Comparison of ENCODE assay signal across 8 cellular contexts in the genomic region with DNA sequence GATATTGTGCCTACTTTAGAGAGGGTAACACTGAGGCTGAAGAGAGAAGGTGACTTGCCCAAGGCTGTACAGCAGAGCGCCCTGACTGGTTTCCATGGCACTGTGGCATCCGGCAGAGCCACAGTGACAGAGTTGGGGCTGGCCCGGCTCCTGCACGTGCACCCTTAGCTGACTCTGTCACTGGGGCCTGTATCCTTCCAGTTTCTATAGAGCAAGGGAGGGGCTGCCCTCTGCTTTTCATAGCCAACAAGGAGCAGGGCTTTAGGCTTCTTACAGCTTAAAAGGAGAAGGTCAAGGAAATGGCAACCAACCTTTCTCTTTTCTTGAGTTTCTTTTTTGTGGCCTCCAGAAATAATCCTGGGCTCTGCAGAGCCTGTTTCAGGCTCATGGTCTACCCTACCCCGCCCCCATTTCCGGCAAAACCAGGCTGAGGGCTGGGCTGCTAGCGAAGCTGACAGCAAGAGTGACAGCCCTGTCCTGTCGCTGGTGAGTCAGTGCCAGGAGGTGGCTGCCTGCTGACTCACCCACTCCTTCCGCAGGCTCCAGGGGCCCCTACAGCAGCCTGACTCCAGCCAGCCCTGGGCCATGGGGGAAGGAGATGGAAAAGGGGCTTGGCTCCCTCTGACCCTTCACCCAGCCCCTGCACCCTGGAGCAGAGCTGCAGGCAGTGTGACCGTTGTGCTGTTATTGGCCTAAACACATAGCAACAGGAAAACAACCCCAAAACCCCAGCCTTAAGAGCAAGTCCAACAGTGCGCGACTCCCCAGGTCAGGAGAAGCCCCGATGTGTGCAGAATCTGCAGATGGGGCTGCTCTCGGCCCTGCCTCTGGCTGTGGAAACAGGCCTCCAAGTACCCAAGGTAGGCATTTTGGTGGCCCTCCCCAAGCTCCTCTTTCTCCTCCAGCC. TPM values are rescaled to one million over a fixed set of nuclear protein-coding genes. Genes with fewer than 3 reads are reported as not detected.
DNase-seq lines count a peak whose midpoint lies in the region; ATAC-seq and TF ChIP-seq lines count a peak whose summit lies in the region.

No MANE protein-coding gene starts in this region.

- no peaks in the 10 kb centered on the region for H3K36me3 Mint-ChIP-seq in natural killer cell

- DNase-seq in A172 (ENCODE audit: low spot score) (peak; percentile 97), activated T-cell treated with anti-CD3 and anti-CD28 coated beads for 1 hour (ENCODE audit: low read depth) (peak; percentile 90), natural killer cell (peak; percentile 91)
- DNase-seq in stimulated activated naive CD8-positive, alpha-beta T cell treated with anti-CD3 and anti-CD28 coated beads, Interleukin-15, Interleukin-2, amounts not matched to agents 100 U/mL and 50 U/mL, for 24 hours, result peak; percentile 94

- WGBS in esophagus, 2 donors, result 34 to 38% methylated on average over 14 of the region's 14 CpGs

- peak overlapping the region; percentile 73 for H3K4me3 Mint-ChIP-seq in natural killer cell

- H3K9me3 Mint-ChIP-seq in natural killer cell, result no peaks in the 10 kb centered on the region

- H3K4me1 ChIP-seq in OCI-LY1 (ENCODE audit: insufficient read depth, low read length, severe bottlenecking) (peaks cover 86% of the 10 kb centered on the region), esophagus (ENCODE audit: control insufficient read depth in 2 of 2, insufficient read depth in 2 of 2, low read length in 1 of 2) (peaks cover 16 to 41% of the 10 kb centered on the region in 2 donors)

- H3K36me3 ChIP-seq in OCI-LY1 (ENCODE audit: insufficient read depth, low read length) (no peaks in the 10 kb centered on the region), esophagus (ENCODE audit: control insufficient read depth in 2 of 2, insufficient read depth in 2 of 2, low read length in 1 of 2) (no peaks in the 10 kb centered on the region)

- H3K4me3 ChIP-seq in OCI-LY1 (ENCODE audit: low read depth, low read length, poor library complexity, severe bottlenecking) (peak overlapping the region; percentile 51), esophagus (ENCODE audit: low read depth in 1 of 2, low read length in 2 of 2) (no peak overlapping the region)

- H3K27ac Mint-ChIP-seq in natural killer cell, result peak overlapping the region; percentile 96 to 97

- no peaks in the 10 kb centered on the region for H4K20me1 ChIP-seq in OCI-LY1 (ENCODE audit: insufficient read depth, low read length)

- no peaks in the 10 kb centered on the region for H3K9me2 ChIP-seq in OCI-LY1 (ENCODE audit: low read depth, low read length)

- H3K27ac ChIP-seq in OCI-LY1 (ENCODE audit: low read depth, low read length, poor library complexity, severe bottlenecking), result peak overlapping the region; percentile 96
- H3K27ac ChIP-seq in esophagus (ENCODE audit: low read depth in 2 of 2, low read length in 1 of 2), result peak overlapping the region; percentile 57 to 91

- no peak; the same call in 1 of the 2 replicates for TF ChIP-seq CTCF in OCI-LY1 (IDR thresholded peaks at IDR 0.05; ENCODE audit: low read length)
- no peak for TF ChIP-seq CTCF in natural killer cell (IDR thresholded peaks at IDR 0.05)

- H3K9me3 ChIP-seq in OCI-LY1 (ENCODE audit: low read length), result no peaks in the 10 kb centered on the region
- no peaks in the 10 kb centered on the region for H3K9me3 ChIP-seq in esophagus (ENCODE audit: control insufficient read depth in 2 of 2, insufficient read depth in 1 of 2, low read depth in 1 of 2, low read length in 1 of 2)

- no peaks in the 10 kb centered on the region; the same call in 1 of the 2 replicates for H3F3A ChIP-seq in OCI-LY1 (ENCODE audit: insufficient read depth, low read length)

- no peak overlapping the region for H2AFZ ChIP-seq in OCI-LY1 (ENCODE audit: low read length)

- H3K4me2 ChIP-seq in OCI-LY1 (ENCODE audit: low read length), result peak overlapping the region; percentile 71

- H3K79me2 ChIP-seq in OCI-LY1 (ENCODE audit: insufficient read depth, low read length), result no peaks in the 10 kb centered on the region

- H3K4me1 Mint-ChIP-seq in natural killer cell, result peaks cover 76 to 85% of the 10 kb centered on the region in 2 donors

- no peaks in the 10 kb centered on the region for H3K27me3 Mint-ChIP-seq in natural killer cell (ENCODE audit: low read depth in 2 of 2)

- peak overlapping the region; percentile 66 for H3K9ac ChIP-seq in OCI-LY1 (ENCODE audit: low read length)

- H3K27me3 ChIP-seq in OCI-LY1 (ENCODE audit: insufficient read depth, low read length), result no peaks in the 10 kb centered on the region
- no peaks in the 10 kb centered on the region for H3K27me3 ChIP-seq in esophagus (ENCODE audit: control insufficient read depth in 1 of 2, insufficient read depth in 2 of 2, low read length in 2 of 2)

- ATAC-seq in GM18867 (IDR thresholded peaks at IDR 0.05; ENCODE audit: unreplicated experiment), result peak; percentile 83
- ATAC-seq in HG03060 (IDR thresholded peaks at IDR 0.05; ENCODE audit: low read depth, unreplicated experiment), result peak; percentile 74
- ATAC-seq in natural killer cell, result peak; percentile 75 to 93 (median 85)
- ATAC-seq in stimulated activated naive CD8-positive, alpha-beta T cell treated with anti-CD3 and anti-CD28 coated beads, Interleukin-15, Interleukin-2, amounts not matched to agents 100 U/mL and 50 U/mL, for 24 hours, result peak; percentile 88

- intact Hi-C loops in natural killer cell (cut with micrococcal nuclease), result loop anchor here (1.0 to 5.0 kb wide), 8 partner anchors 8 to 1770 kb away; partner anchors contain the start of genes CCDC174, LSM3, RAF1 and RBSN

RNA-seq across cellular contexts. Expression of gene SLC6A6, which starts 29.8 kb away (rescaled TPM):
- 26.0 and 34.2 TPM in 2 replicates for total RNA-seq in A172 (2014; rRNA removed; shearing (Covaris generic))
- polyA plus RNA-seq in esophagus, result 1 to 10 TPM; 2.5 to 3.8 TPM
- 10 to 100 TPM; 43.7 to 55.4 (median 50.1) TPM for total RNA-seq in natural killer cell
